8 cellular contexts compared by ENCODE assay signal in the genomic region with DNA sequence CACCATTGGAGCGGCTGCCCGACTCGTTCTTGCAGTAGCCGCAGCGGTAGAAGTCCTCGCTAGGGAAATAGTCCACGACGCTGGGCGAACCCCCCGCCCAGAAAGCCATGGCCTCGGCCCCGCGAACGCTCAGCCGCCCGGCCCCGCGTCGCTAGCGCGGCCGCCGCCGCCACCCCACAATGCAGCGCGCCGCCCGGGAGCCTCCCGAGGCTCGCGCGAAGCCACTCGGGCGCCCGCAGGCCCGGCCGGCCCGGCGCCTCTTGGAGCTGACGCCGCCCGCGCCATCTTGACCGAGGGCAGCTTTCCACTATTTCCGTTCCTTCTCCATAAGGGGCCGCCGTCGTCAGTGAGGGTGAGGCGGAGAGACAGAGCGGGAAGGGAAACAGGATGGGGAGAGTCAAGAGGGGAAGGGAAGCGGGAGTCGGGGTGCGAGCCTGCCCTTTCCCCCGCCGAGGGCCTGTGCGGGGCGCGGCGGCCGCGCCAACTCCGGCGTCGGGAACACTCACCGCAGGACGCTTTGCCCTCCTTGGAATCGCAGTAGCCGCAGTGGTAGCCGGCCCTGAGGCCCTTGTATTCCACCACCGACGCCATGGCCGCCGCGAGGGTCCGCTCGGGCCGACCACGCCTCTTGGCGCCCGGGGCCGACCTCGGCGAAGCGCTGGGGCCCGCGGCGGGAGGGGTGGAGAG. TPM values are rescaled to one million over a fixed set of nuclear protein-coding genes. Genes with fewer than 3 reads are reported as not detected.
DNase-seq lines count a peak whose midpoint lies in the region; ATAC-seq and TF ChIP-seq lines count a peak whose summit lies in the region.

A gene (minus strand): TSS at position 191 of the 687 bp plus-strand sequence. CDS start 82 bp downstream, at position 109.

- peak within 1 kb of the TSS; percentile 81 to 91 (median 87) for H3K4me2 ChIP-seq in BLaER1 treated with 17β-estradiol and CSF1 and Interleukin-3, amounts not matched to agents 10 nM and 100 nM

- peak within 1 kb of the TSS; percentile 92 to 99 (median 98) for H3K9ac ChIP-seq in BLaER1 treated with 17β-estradiol and CSF1 and Interleukin-3, amounts not matched to agents 10 nM and 100 nM

- no peak for TF ChIP-seq CTCF in left lung (IDR thresholded peaks at IDR 0.05)

- DNase-seq in NCI-H69 (lab: John Stamatoyannopoulos, UW) = peak; percentile 94
- peak; percentile 74 to 75 for DNase-seq in activated CD4-positive, alpha-beta T cell treated with anti-CD3 and anti-CD28 coated beads, Interleukin-2, amount 50 U/mL, for 4 hours
- DNase-seq in left lung = peak; percentile 91 to 98
- peak; percentile 68 for DNase-seq in stimulated activated CD4-positive, alpha-beta T cell treated with anti-CD3 and anti-CD28 coated beads, Interleukin-2, amount 100 ng/mL, for 4 hours (ENCODE audit: low read depth)

- H3K27me3 Mint-ChIP-seq in dendritic cell treated with granulocyte-macrophage colony-stimulating factor and Interleukin-4, amounts not matched to agents 40 ng/mL and 50 ng/mL, for 4 days = no peaks in the 10 kb centered on the region

- no peaks in the 10 kb centered on the region for H3K9me3 ChIP-seq in BLaER1 treated with 17β-estradiol and CSF1 and Interleukin-3, amounts not matched to agents 10 nM and 100 nM (replicated peaks in 1 of 11)
- H3K9me3 ChIP-seq in left lung = no peaks in the 10 kb centered on the region

- no peaks in the 10 kb centered on the region for H3K27me3 ChIP-seq in BLaER1 treated with 17β-estradiol and CSF1 and Interleukin-3, amounts not matched to agents 10 nM and 100 nM
- no peaks in the 10 kb centered on the region for H3K27me3 ChIP-seq in left lung

- peaks cover 32% of the 10 kb centered on the region for H3K36me3 Mint-ChIP-seq in dendritic cell treated with granulocyte-macrophage colony-stimulating factor and Interleukin-4, amounts not matched to agents 40 ng/mL and 50 ng/mL, for 4 days (ENCODE audit: low read depth)

- H3K27ac ChIP-seq in BLaER1 treated with 17β-estradiol and CSF1 and Interleukin-3, amounts not matched to agents 10 nM and 100 nM = peak within 1 kb of the TSS; percentile 95 to 99 (median 98)
- H3K27ac ChIP-seq in left lung = peak within 1 kb of the TSS; percentile 97 to 99

- peak; percentile 87 for ATAC-seq in GM19324 (IDR thresholded peaks at IDR 0.05; ENCODE audit: low FRiP score, unreplicated experiment)
- ATAC-seq in HG03460 (IDR thresholded peaks at IDR 0.05; ENCODE audit: unreplicated experiment) = peak; percentile 86
- peak; percentile 96 for ATAC-seq in left lung

- intact Hi-C loops in dendritic cell treated with granulocyte-macrophage colony-stimulating factor and Interleukin-4, amounts not matched to agents 40 ng/mL and 50 ng/mL, for 4 days (cut with micrococcal nuclease) = loop anchor here (1.0 kb wide), 1 partner anchor 47 kb away; a partner anchor contains a TSS
- intact Hi-C loops in left lung (cut with DNase I) = no loop called here

- peaks cover 0 to 18% (median 0%) of the 10 kb centered on the region in 11 experiments; a peak in 5 of 22 replicates for H4K20me1 ChIP-seq in BLaER1 treated with 17β-estradiol and CSF1 and Interleukin-3, amounts not matched to agents 10 nM and 100 nM

- peak within 1 kb of the TSS; percentile 82 to 99 (median 91) for H3K4me3 ChIP-seq in BLaER1 treated with 17β-estradiol and CSF1 and Interleukin-3, amounts not matched to agents 10 nM and 100 nM
- H3K4me3 ChIP-seq in left lung = peak within 1 kb of the TSS; percentile 95 to 99

- peaks cover 31% of the 10 kb centered on the region for H3K4me1 Mint-ChIP-seq in dendritic cell treated with granulocyte-macrophage colony-stimulating factor and Interleukin-4, amounts not matched to agents 40 ng/mL and 50 ng/mL, for 4 days (ENCODE audit: low read depth)

- H3K27ac Mint-ChIP-seq in dendritic cell treated with granulocyte-macrophage colony-stimulating factor and Interleukin-4, amounts not matched to agents 40 ng/mL and 50 ng/mL, for 4 days = peak within 1 kb of the TSS; percentile 94

- peaks cover 4 to 25% (median 11%) of the 10 kb centered on the region in 11 experiments; a peak in 19 of 22 replicates for H3K36me3 ChIP-seq in BLaER1 treated with 17β-estradiol and CSF1 and Interleukin-3, amounts not matched to agents 10 nM and 100 nM
- peaks cover 0 to 8% of the 10 kb centered on the region in 2 donors for H3K36me3 ChIP-seq in left lung

- peak within 1 kb of the TSS; percentile 98 for H3K4me3 Mint-ChIP-seq in dendritic cell treated with granulocyte-macrophage colony-stimulating factor and Interleukin-4, amounts not matched to agents 40 ng/mL and 50 ng/mL, for 4 days

- H3K4me1 ChIP-seq in BLaER1 treated with 17β-estradiol and CSF1 and Interleukin-3, amounts not matched to agents 10 nM and 100 nM = peaks cover 28 to 46% (median 35%) of the 10 kb centered on the region in 10 experiments
- H3K4me1 ChIP-seq in left lung = peaks cover 5 to 22% of the 10 kb centered on the region in 2 donors

- H3K9me3 Mint-ChIP-seq in dendritic cell treated with granulocyte-macrophage colony-stimulating factor and Interleukin-4, amounts not matched to agents 40 ng/mL and 50 ng/mL, for 4 days = no peaks in the 10 kb centered on the region

RNA-seq across cellular contexts. Expression of the gene that starts here (rescaled TPM):
- total RNA-seq in left lung = 10 to 100 TPM; 24.5 to 27.3 TPM

Comparison
In these comparisons a context has a peak if more than half of its experiments do, and no peak if none do; other contexts are left out.
1. Peak in every context shown above with its lines: DNase-seq, ATAC-seq, H3K4me3 ChIP-seq and H3K27ac ChIP-seq.